Comparison of ENCODE assay signal across 8 cellular contexts in the genomic region with DNA sequence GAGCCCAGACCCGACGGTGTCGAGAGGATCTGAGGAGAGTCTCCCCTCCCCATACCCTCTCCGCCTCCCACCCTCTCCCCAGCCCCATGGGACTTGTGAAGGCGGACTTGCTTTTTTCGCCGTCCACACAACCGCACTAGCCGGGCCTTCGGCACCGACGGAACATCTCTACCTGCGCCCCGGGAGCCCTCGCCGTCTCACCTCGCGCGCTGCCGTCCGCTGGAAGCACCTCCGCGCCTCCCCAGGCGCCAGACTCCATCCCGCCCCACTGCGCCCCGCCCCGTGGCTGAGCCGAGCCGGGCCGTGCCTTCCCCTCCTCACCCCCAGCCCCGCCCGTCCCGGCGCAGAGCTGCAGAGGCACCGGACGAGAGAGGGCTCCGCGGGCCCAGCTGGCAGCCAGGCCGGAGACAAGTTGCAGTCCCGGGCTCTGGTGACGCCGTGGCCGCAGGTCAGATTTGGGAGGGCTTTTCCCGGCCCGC.
DNase-seq lines count a peak whose midpoint lies in the region; ATAC-seq lines count a peak whose summit lies in the region.

A gene (plus strand): TSS at position 344 of the 479 bp plus-strand sequence. CDS start 1,973 bp downstream, outside the sequence.
A gene with protein sequence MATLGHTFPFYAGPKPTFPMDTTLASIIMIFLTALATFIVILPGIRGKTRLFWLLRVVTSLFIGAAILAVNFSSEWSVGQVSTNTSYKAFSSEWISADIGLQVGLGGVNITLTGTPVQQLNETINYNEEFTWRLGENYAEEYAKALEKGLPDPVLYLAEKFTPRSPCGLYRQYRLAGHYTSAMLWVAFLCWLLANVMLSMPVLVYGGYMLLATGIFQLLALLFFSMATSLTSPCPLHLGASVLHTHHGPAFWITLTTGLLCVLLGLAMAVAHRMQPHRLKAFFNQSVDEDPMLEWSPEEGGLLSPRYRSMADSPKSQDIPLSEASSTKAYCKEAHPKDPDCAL (minus strand): TSS at position 229 of the 479 bp plus-strand sequence. CDS start 6,865 bp downstream, outside the sequence.

- H3K4me3 ChIP-seq in adipocyte (ENCODE audit: low read length): peak within 1 kb of the TSS; percentile 17

- peaks cover 59% of the 10 kb centered on the region for H3K27me3 ChIP-seq in adipocyte (replicated peaks; ENCODE audit: control insufficient read depth, insufficient read depth, low read length)

- no peaks in the 10 kb centered on the region for H3K4me1 ChIP-seq in adipocyte (ENCODE audit: control insufficient read depth, insufficient read depth, low read length)

- ATAC-seq in GM21619 (IDR thresholded peaks at IDR 0.05; ENCODE audit: unreplicated experiment): no peak
- ATAC-seq in GM18907 (IDR thresholded peaks at IDR 0.05; ENCODE audit: unreplicated experiment): no peak
- no peak for ATAC-seq in HG02870 (IDR thresholded peaks at IDR 0.05; ENCODE audit: unreplicated experiment)
- no peak for ATAC-seq in GM21367 (IDR thresholded peaks at IDR 0.05; ENCODE audit: unreplicated experiment)

- H3K9me3 ChIP-seq in adipocyte (ENCODE audit: control insufficient read depth, low read length): no peaks in the 10 kb centered on the region

- DNase-seq in NCI-H69 (lab: John Stamatoyannopoulos, UW) (peak; percentile 48), adipocyte (ENCODE audit: low read depth) (no peak), islet precursor cell (peak; percentile 75)
- peak; percentile 13 to 31 for DNase-seq in stimulated activated CD4-positive, alpha-beta T cell treated with anti-CD3 and anti-CD28 coated beads, Interleukin-4, amount 100 ng/mL, for 4 hours

- no peaks in the 10 kb centered on the region for H3K36me3 ChIP-seq in adipocyte (ENCODE audit: control insufficient read depth, insufficient read depth, low read length, severe bottlenecking)

- H3K9ac ChIP-seq in adipocyte (ENCODE audit: low read length): no peak within 1 kb of the TSS
